In genomic region chr20:38143238-38143645, GRCh38 we compare ENCODE assay signal across 8 cellular contexts. TPM values are rescaled to one million over a fixed set of nuclear protein-coding genes. Genes with fewer than 3 reads are reported as not detected.
DNase-seq lines count a peak whose midpoint lies in the region; ATAC-seq, FAIRE-seq and TF ChIP-seq lines count a peak whose summit lies in the region.
"Had no signal": no experiment of that assay in that cellular context is flagged by ENCODE, and none has a peak within 500 bp of the region (broad histone marks: within the 10 kb centered on the region; RNA-seq: fewer than 3 reads in every experiment).

No MANE protein-coding gene starts in this region.

- ATAC-seq in left lung (peak; percentile 67), thoracic aorta (ENCODE audit: insufficient number of reproducible peaks, low FRiP score, low read depth) (no peak), GM19328 (IDR thresholded peaks at IDR 0.05; ENCODE audit: unreplicated experiment) (no peak)
- no peak for ATAC-seq in activated CD8-positive, alpha-beta memory T cell treated with anti-CD3 and anti-CD28 coated beads, Interleukin-2, amount 10 ng/mL, durations not matched to agents 7 days and 5 days
- ATAC-seq: naive thymus-derived CD8-positive, alpha-beta T cell had no signal

- H3K27ac ChIP-seq in astrocyte (ENCODE audit: low read depth, low read length) (peak overlapping the region; percentile 6), left lung (peak overlapping the region in 1 of 2 donors; percentile 80), thoracic aorta (peak overlapping the region; percentile 86 to 92)

- TF ChIP-seq CTCF in astrocyte (IDR thresholded peaks at IDR 0.05; ENCODE audit: insufficient read depth, low read depth, low read length) (no peak), left lung (IDR thresholded peaks at IDR 0.05) (no peak), thoracic aorta (IDR thresholded peaks at IDR 0.05) (no peak)

- CTCF ChIA-PET in activated CD8-positive, alpha-beta memory T cell treated with anti-CD3 and anti-CD28 coated beads, Interleukin-2, amount 10 ng/mL, durations not matched to agents 7 days and 5 days (lab: Charles Lee): interaction anchor here (0.9 kb wide), 1 partner anchor 9 kb away, joined by 3 read pairs; no protein-coding TSS in a partner anchor

- H3K27ac Mint-ChIP-seq in astrocyte (ENCODE audit: unreplicated experiment): peak overlapping the region; percentile 92
- H3K27ac Mint-ChIP-seq in activated CD8-positive, alpha-beta memory T cell treated with anti-CD3 and anti-CD28 coated beads, Interleukin-2, amount 10 ng/mL, durations not matched to agents 7 days and 5 days: no peak overlapping the region
- H3K27ac Mint-ChIP-seq: naive thymus-derived CD8-positive, alpha-beta T cell had no signal

- no peak for FAIRE-seq in astrocyte (lab: Jason Lieb, UNC)

- no peaks in the 10 kb centered on the region for H3K27me3 Mint-ChIP-seq in astrocyte (ENCODE audit: low read depth, unreplicated experiment)
- no peaks in the 10 kb centered on the region for H3K27me3 Mint-ChIP-seq in activated CD8-positive, alpha-beta memory T cell treated with anti-CD3 and anti-CD28 coated beads, Interleukin-2, amount 10 ng/mL, durations not matched to agents 7 days and 5 days

- no peak overlapping the region for H3K4me2 ChIP-seq in astrocyte (ENCODE audit: low read length)

- no peak overlapping the region for H3K4me3 ChIP-seq in astrocyte (ENCODE audit: insufficient read depth, low read depth, low read length)
- H3K4me3 ChIP-seq in left lung: no peak overlapping the region
- no peak overlapping the region for H3K4me3 ChIP-seq in thoracic aorta

- H3K9ac ChIP-seq in astrocyte (ENCODE audit: low read length): no peak overlapping the region

- no peak overlapping the region for H3K4me3 Mint-ChIP-seq in astrocyte (ENCODE audit: unreplicated experiment)
- H3K4me3 Mint-ChIP-seq in activated CD8-positive, alpha-beta memory T cell treated with anti-CD3 and anti-CD28 coated beads, Interleukin-2, amount 10 ng/mL, durations not matched to agents 7 days and 5 days: no peak overlapping the region
- H3K4me3 Mint-ChIP-seq: naive thymus-derived CD8-positive, alpha-beta T cell had no signal

- H3K9me3 ChIP-seq in astrocyte (ENCODE audit: insufficient read depth, low read depth, low read length) (no peaks in the 10 kb centered on the region), left lung (no peaks in the 10 kb centered on the region), thoracic aorta (no peaks in the 10 kb centered on the region)

- H4K20me1 ChIP-seq in astrocyte (ENCODE audit: insufficient read depth, low read length): no peaks in the 10 kb centered on the region

- H3K36me3 ChIP-seq in astrocyte (ENCODE audit: insufficient read depth, low read length) (peaks cover 36% of the 10 kb centered on the region), left lung (peaks cover 0 to 44% of the 10 kb centered on the region in 2 donors), thoracic aorta (peaks cover 56% of the 10 kb centered on the region)

- H3K9me3 Mint-ChIP-seq in astrocyte (ENCODE audit: unreplicated experiment): peaks cover 3% of the 10 kb centered on the region
- no peaks in the 10 kb centered on the region for H3K9me3 Mint-ChIP-seq in activated CD8-positive, alpha-beta memory T cell treated with anti-CD3 and anti-CD28 coated beads, Interleukin-2, amount 10 ng/mL, durations not matched to agents 7 days and 5 days (ENCODE audit: low read depth)
- H3K9me3 Mint-ChIP-seq: naive thymus-derived CD8-positive, alpha-beta T cell had no signal

- DNase-seq in LoVo (ENCODE audit: low spot score) (peak; percentile 66), astrocyte (ENCODE audit: low read depth) (no peak), left lung (peak; percentile 45 to 61), thoracic aorta (ENCODE audit: low spot score) (no peak)
- DNase-seq in NK-92 treated with Interleukin-12 subunit alpha and Interleukin-12 subunit beta, amount 100 ng/mL, for 24 hours (lab: John Stamatoyannopoulos, UW): no peak
- no peak for DNase-seq in activated CD8-positive, alpha-beta memory T cell treated with anti-CD3 and anti-CD28 coated beads, Interleukin-2, amount 10 ng/mL, durations not matched to agents 7 days and 5 days

- H3K4me1 Mint-ChIP-seq in astrocyte (ENCODE audit: low read depth, unreplicated experiment): peaks cover 31% of the 10 kb centered on the region
- peaks cover 6% of the 10 kb centered on the region for H3K4me1 Mint-ChIP-seq in activated CD8-positive, alpha-beta memory T cell treated with anti-CD3 and anti-CD28 coated beads, Interleukin-2, amount 10 ng/mL, durations not matched to agents 7 days and 5 days
- H3K4me1 Mint-ChIP-seq: naive thymus-derived CD8-positive, alpha-beta T cell had no signal

- no peaks in the 10 kb centered on the region for H3K79me2 ChIP-seq in astrocyte (ENCODE audit: insufficient read depth, low read length)

- peaks cover 11% of the 10 kb centered on the region for H3K36me3 Mint-ChIP-seq in astrocyte (ENCODE audit: low read depth, unreplicated experiment)
- H3K36me3 Mint-ChIP-seq in activated CD8-positive, alpha-beta memory T cell treated with anti-CD3 and anti-CD28 coated beads, Interleukin-2, amount 10 ng/mL, durations not matched to agents 7 days and 5 days: no peaks in the 10 kb centered on the region
- H3K36me3 Mint-ChIP-seq: naive thymus-derived CD8-positive, alpha-beta T cell had no signal

- H2AFZ ChIP-seq in astrocyte (ENCODE audit: low read depth, low read length): no peak overlapping the region

- H3K4me1 ChIP-seq in astrocyte (ENCODE audit: insufficient read depth, low read length) (peaks cover 26% of the 10 kb centered on the region), left lung (peaks cover 27 to 73% of the 10 kb centered on the region in 2 donors), thoracic aorta (ENCODE audit: control insufficient read depth in 1 of 2, low read depth in 2 of 2) (peaks cover 21 to 39% of the 10 kb centered on the region in 2 donors)

- no peaks in the 10 kb centered on the region for H3K27me3 ChIP-seq in astrocyte (ENCODE audit: insufficient read depth, low read length)
- no peaks in the 10 kb centered on the region for H3K27me3 ChIP-seq in left lung
- H3K27me3 ChIP-seq in thoracic aorta (replicated peaks; ENCODE audit: insufficient read depth): no peaks in the 10 kb centered on the region

- intact Hi-C loops in left lung (cut with DNase I): no loop called here

RNA-seq across cellular contexts. Expression of gene TGM2, which starts 21.8 kb away (rescaled TPM):
- total RNA-seq in astrocyte: 48.2 and 98.9 TPM in 2 replicates
- total RNA-seq in left lung: 100 to 1,000 TPM; 174 to 391 TPM
- total RNA-seq in thoracic aorta: 100 to 1,000 TPM; 371 to 755 TPM
- total RNA-seq in activated CD8-positive, alpha-beta memory T cell treated with anti-CD3 and anti-CD28 coated beads, Interleukin-2, amount 10 ng/mL, durations not matched to agents 7 days and 5 days: under 1 TPM; 0.35 TPM
- total RNA-seq: naive thymus-derived CD8-positive, alpha-beta T cell had no signal

Comparison
In these comparisons a context has a peak if more than half of its experiments do, and no peak if none do; other contexts are left out.
1. DNase-seq: peak in LoVo (single experiment) and left lung (2 of 2); none in astrocyte (single experiment), thoracic aorta (single experiment), NK-92 treated with Interleukin-12 subunit alpha and Interleukin-12 subunit beta, amount 100 ng/mL, for 24 hours (single experiment) and activated CD8-positive, alpha-beta memory T cell treated with anti-CD3 and anti-CD28 coated beads, Interleukin-2, amount 10 ng/mL, durations not matched to agents 7 days and 5 days (single experiment).
2. RNA of gene TGM2, which starts 21.8 kb away (total RNA-seq): 371 to 755 TPM in thoracic aorta, 174 to 391 TPM in left lung and 48.2 to 98.9 TPM in astrocyte; 0.35 TPM in activated CD8-positive, alpha-beta memory T cell treated with anti-CD3 and anti-CD28 coated beads, Interleukin-2, amount 10 ng/mL, durations not matched to agents 7 days and 5 days; every median in the first group is over 10 times any median in the second.